17 cellular contexts compared by ENCODE assay signal in genomic region chr11:3139481-3140290, GRCh38.
"Had no signal": no experiment of that assay in that cellular context is flagged by ENCODE, and none has a peak within 500 bp of the region (broad histone marks: within the 10 kb centered on the region; RNA-seq: fewer than 3 reads in every experiment).

No MANE protein-coding gene starts in this region.

- FAIRE-seq: pancreas, TTC549 had no signal

- H3K9me3 Mint-ChIP-seq: activated naive CD4-positive, alpha-beta T cell treated with anti-CD3 and anti-CD28 coated beads, Interleukin-2, amount 50 U/mL, for 24 hours; activated T-cell treated with anti-CD3 and anti-CD28 coated beads, Interleukin-2, amount 50 U/mL, for 24 hours; endodermal cell had no signal

- H3K27ac ChIP-seq: pancreas, suprapubic skin, upper lobe of left lung had no signal

- H3K36me3 Mint-ChIP-seq: activated CD8-positive, alpha-beta memory T cell treated with anti-CD3 and anti-CD28 coated beads, Interleukin-2, amount 10 ng/mL, durations not matched to agents 7 days and 5 days; activated naive CD4-positive, alpha-beta T cell treated with anti-CD3 and anti-CD28 coated beads, Interleukin-2, amount 50 U/mL, for 24 hours had no signal

- H3K27ac Mint-ChIP-seq: activated CD8-positive, alpha-beta memory T cell treated with anti-CD3 and anti-CD28 coated beads, Interleukin-2, amount 10 ng/mL, durations not matched to agents 7 days and 5 days; activated naive CD4-positive, alpha-beta T cell treated with anti-CD3 and anti-CD28 coated beads, Interleukin-2, amount 50 U/mL, for 24 hours; activated T-cell treated with anti-CD3 and anti-CD28 coated beads, Interleukin-2, amount 50 U/mL, for 24 hours; brain; endodermal cell; T-helper 17 cell had no signal

- H3K36me3 ChIP-seq: pancreas had no signal

- H3K4me3 Mint-ChIP-seq: activated CD8-positive, alpha-beta memory T cell treated with anti-CD3 and anti-CD28 coated beads, Interleukin-2, amount 10 ng/mL, durations not matched to agents 7 days and 5 days; activated naive CD4-positive, alpha-beta T cell treated with anti-CD3 and anti-CD28 coated beads, Interleukin-2, amount 50 U/mL, for 24 hours; activated T-cell treated with anti-CD3 and anti-CD28 coated beads, Interleukin-2, amount 50 U/mL, for 24 hours; brain; endodermal cell; T-helper 17 cell had no signal

- ATAC-seq: activated CD8-positive, alpha-beta memory T cell treated with anti-CD3 and anti-CD28 coated beads, Interleukin-2, amount 10 ng/mL, durations not matched to agents 7 days and 5 days; left colon; pancreas; stimulated activated naive CD8-positive, alpha-beta T cell treated with anti-CD3 and anti-CD28 coated beads, Interleukin-15, Interleukin-2, amounts not matched to agents 100 U/mL and 50 U/mL, for 24 hours; T-helper 17 cell had no signal

- H3K4me1 Mint-ChIP-seq: activated naive CD4-positive, alpha-beta T cell treated with anti-CD3 and anti-CD28 coated beads, Interleukin-2, amount 50 U/mL, for 24 hours; endodermal cell had no signal

- H3K27me3 Mint-ChIP-seq: activated CD8-positive, alpha-beta memory T cell treated with anti-CD3 and anti-CD28 coated beads, Interleukin-2, amount 10 ng/mL, durations not matched to agents 7 days and 5 days; activated naive CD4-positive, alpha-beta T cell treated with anti-CD3 and anti-CD28 coated beads, Interleukin-2, amount 50 U/mL, for 24 hours; activated T-cell treated with anti-CD3 and anti-CD28 coated beads, Interleukin-2, amount 50 U/mL, for 24 hours; brain; T-helper 17 cell had no signal

- H3K27me3 ChIP-seq: pancreas, suprapubic skin, upper lobe of left lung had no signal

- H3K4me1 ChIP-seq: pancreas had no signal

- H3K9me3 ChIP-seq: pancreas, suprapubic skin, upper lobe of left lung had no signal

- H3K4me3 ChIP-seq: pancreas, suprapubic skin, upper lobe of left lung had no signal

- DNase-seq: activated CD4-positive, alpha-beta T cell treated with anti-CD3 and anti-CD28 coated beads, Interleukin-2, amount 50 U/mL, for 48 hours; activated CD8-positive, alpha-beta memory T cell treated with anti-CD3 and anti-CD28 coated beads, Interleukin-2, amount 10 ng/mL, durations not matched to agents 7 days and 5 days; activated effector memory CD4-positive, alpha-beta T cell treated with Interleukin-2 at 50 U/mL for 16 hours; activated T-cell treated with anti-CD3 and anti-CD28 coated beads, Interleukin-2, amount 50 U/mL, for 24 hours; amniotic stem cell; dermis blood vessel endothelial cell; endodermal cell; hypothalamus; left colon; stimulated activated naive CD8-positive, alpha-beta T cell treated with anti-CD3 and anti-CD28 coated beads, Interleukin-15, Interleukin-2, amounts not matched to agents 100 U/mL and 50 U/mL, for 24 hours; T-helper 17 cell had no signal
